ENCODE assay signal across 10 cellular contexts in the genomic region with DNA sequence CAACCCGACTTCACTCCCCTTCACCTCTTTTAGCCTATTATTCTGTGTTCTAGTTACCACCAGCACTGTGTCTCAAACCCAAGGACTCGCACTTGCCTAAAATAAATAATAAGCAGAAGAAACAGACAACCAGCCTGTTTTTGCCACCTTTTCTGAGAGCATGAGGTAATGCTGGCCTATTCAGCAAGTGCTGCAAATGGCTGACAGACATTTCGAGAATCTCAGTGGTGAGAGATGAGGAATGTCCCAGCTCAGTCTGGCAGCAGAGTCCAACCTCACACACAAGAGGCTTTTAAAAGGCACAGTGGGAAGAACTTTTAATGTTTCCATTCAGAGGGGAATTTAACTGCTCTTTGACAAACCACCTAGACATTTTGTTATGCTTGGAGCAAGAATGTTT.
DNase-seq lines count a peak whose midpoint lies in the region; ATAC-seq and TF ChIP-seq lines count a peak whose summit lies in the region.
"Had no signal": no experiment of that assay in that cellular context is flagged by ENCODE, and none has a peak within 500 bp of the region (broad histone marks: within the 10 kb centered on the region; RNA-seq: fewer than 3 reads in every experiment).

No MANE protein-coding gene starts in this region.

- TF ChIP-seq CTCF in thyroid gland (IDR thresholded peaks at IDR 0.05), result no peak

- intact Hi-C loops in thyroid gland (cut with DNase I), result no loop called here

- WGBS in thyroid gland, 2 donors, result 60 to 69% methylated on average over 3 of the region's 3 CpGs

- no peak overlapping the region for H3K27ac ChIP-seq in thyroid gland
- H3K27ac ChIP-seq: skin epidermis had no signal

- DNase-seq in astrocyte of the hippocampus (ENCODE audit: low read depth, low spot score) (peak; percentile 77), COLO668 (lab: John Stamatoyannopoulos, UW; ENCODE audit: unreplicated experiment) (no peak), thyroid gland (no peak)
- no peak for DNase-seq in activated T-cell treated with anti-CD3 and anti-CD28 coated beads, Interleukin-2, amount 50 U/mL, for 48 hours
- DNase-seq: Caco-2, NCI-H1105 had no signal

- no peaks in the 10 kb centered on the region for H3K36me3 ChIP-seq in neuron (ENCODE audit: insufficient read depth, low read length)
- no peaks in the 10 kb centered on the region for H3K36me3 ChIP-seq in thyroid gland

- no peak for TF ChIP-seq POLR2A in thyroid gland (IDR thresholded peaks at IDR 0.05)

- no peak overlapping the region for H3K4me3 ChIP-seq in neuron (ENCODE audit: low read length)
- no peak overlapping the region for H3K4me3 ChIP-seq in thyroid gland (replicated peaks in 1 of 3)
- H3K4me3 ChIP-seq: skin epidermis had no signal

- H3K4me1 ChIP-seq in neuron (ENCODE audit: insufficient read depth, low read length) (peaks cover 6% of the 10 kb centered on the region), thyroid gland (no peaks in the 10 kb centered on the region)
- H3K4me1 ChIP-seq: Caco-2 had no signal

- peak; percentile 78 for ATAC-seq in GM19025 (IDR thresholded peaks at IDR 0.05; ENCODE audit: low read depth, unreplicated experiment)
- peak; percentile 88 for ATAC-seq in HG02870 (IDR thresholded peaks at IDR 0.05; ENCODE audit: unreplicated experiment)

- no peaks in the 10 kb centered on the region for H3K27me3 ChIP-seq in neuron (ENCODE audit: insufficient read depth, low read length)
- H3K27me3 ChIP-seq in thyroid gland, result no peaks in the 10 kb centered on the region

- peak overlapping the region; percentile 31 for H2AFZ ChIP-seq in neuron (ENCODE audit: low read depth, low read length)

- H3K9me3 ChIP-seq in neuron (ENCODE audit: low read length) (no peaks in the 10 kb centered on the region), thyroid gland (no peaks in the 10 kb centered on the region)
- H3K9me3 ChIP-seq: Caco-2 had no signal
